11 cellular contexts compared by ENCODE assay signal in the genomic region with DNA sequence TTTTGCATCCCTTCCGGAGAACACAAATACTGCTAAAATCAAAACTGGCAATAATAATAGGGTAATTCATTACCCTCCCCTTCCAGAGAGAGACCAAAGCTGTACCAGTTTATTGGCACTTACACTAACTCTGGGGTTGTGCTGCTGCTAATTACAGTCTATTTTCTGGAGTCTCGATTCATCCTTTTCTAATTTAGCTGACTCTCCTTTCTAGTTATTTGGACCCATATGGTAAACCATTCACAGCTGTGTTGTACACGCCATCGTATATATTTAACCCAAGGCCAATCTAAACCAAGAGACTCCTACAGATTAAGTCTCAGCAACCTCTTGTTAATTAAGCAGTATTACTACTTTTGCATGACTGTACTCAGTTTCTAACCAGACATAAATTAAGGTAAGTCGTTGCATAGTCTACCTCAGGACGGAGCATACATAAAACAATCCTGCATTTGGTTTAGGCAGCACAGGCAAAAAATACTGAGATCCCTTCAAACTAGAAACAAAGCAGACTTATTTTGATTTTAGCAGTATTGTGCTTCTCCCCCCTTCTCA. TPM values are rescaled to one million over a fixed set of nuclear protein-coding genes. Genes with fewer than 3 reads are reported as not detected.
DNase-seq lines count a peak whose midpoint lies in the region; ATAC-seq, FAIRE-seq and TF ChIP-seq lines count a peak whose summit lies in the region.
"Had no signal": no experiment of that assay in that cellular context is flagged by ENCODE, and none has a peak within 500 bp of the region (broad histone marks: within the 10 kb centered on the region; RNA-seq: fewer than 3 reads in every experiment).

No MANE protein-coding gene starts in this region.

- H3K36me3 ChIP-seq in adipocyte (ENCODE audit: control insufficient read depth, insufficient read depth, low read length, severe bottlenecking) = peaks cover 72% of the 10 kb centered on the region
- peaks cover 8 to 28% of the 10 kb centered on the region in 2 donors for H3K36me3 ChIP-seq in lung (ENCODE audit: control insufficient read depth in 2 of 2, insufficient read depth in 2 of 2, low read length in 2 of 2)
- H3K36me3 ChIP-seq in thyroid gland = peaks cover 5 to 7% of the 10 kb centered on the region in 2 donors

- H3K27ac ChIP-seq in lung (ENCODE audit: low read depth in 1 of 2, low read length in 1 of 2) (peak overlapping the region; percentile 13 to 46), thyroid gland (peak overlapping the region; percentile 86 to 96 (median 89))

- H3K9ac ChIP-seq in adipocyte (ENCODE audit: low read length) = peak overlapping the region; percentile 82

- TF ChIP-seq CTCF in lung (IDR thresholded peaks at IDR 0.05; ENCODE audit: control extremely low read depth, extremely low read depth) (no peak), thyroid gland (IDR thresholded peaks at IDR 0.05) (no peak)

- H3K9me3 ChIP-seq in adipocyte (ENCODE audit: control insufficient read depth, low read length) (no peaks in the 10 kb centered on the region), lung (ENCODE audit: control insufficient read depth in 2 of 2, insufficient read depth in 1 of 2, low read length in 1 of 2) (no peaks in the 10 kb centered on the region), thyroid gland (no peaks in the 10 kb centered on the region)

- H3K4me1 ChIP-seq in adipocyte (ENCODE audit: control insufficient read depth, insufficient read depth, low read length) (peaks cover 95% of the 10 kb centered on the region), lung (ENCODE audit: control insufficient read depth in 2 of 2, insufficient read depth in 2 of 2, low read length in 2 of 2) (peaks cover 18 to 46% of the 10 kb centered on the region in 2 donors), thyroid gland (peaks cover 71 to 97% of the 10 kb centered on the region in 2 donors)

- no peaks in the 10 kb centered on the region for H3K27me3 ChIP-seq in adipocyte (replicated peaks; ENCODE audit: control insufficient read depth, insufficient read depth, low read length)
- no peaks in the 10 kb centered on the region for H3K27me3 ChIP-seq in lung (ENCODE audit: control insufficient read depth, insufficient read depth)
- no peaks in the 10 kb centered on the region for H3K27me3 ChIP-seq in thyroid gland

- FAIRE-seq in H54 (lab: Jason Lieb, UNC) = no peak
- FAIRE-seq: G401.6 had no signal

- WGBS in lung, 2 donors = 85 to 87% methylated on average over 6 of the region's 6 CpGs
- WGBS in thyroid gland, 2 donors = 71 to 74% methylated on average over 6 of the region's 6 CpGs

- ATAC-seq in lung (ENCODE audit: insufficient read depth, low FRiP score) = no peak
- no peak for ATAC-seq in HG03565 (IDR thresholded peaks at IDR 0.05; ENCODE audit: unreplicated experiment)
- ATAC-seq: stimulated activated memory B cell treated with anti-CD40 and anti-IgM and Interleukin-4, amounts not matched to agents 10 μg/mL and 1 μg/mL and 100 μg/mL, for 72 hours had no signal

- TF ChIP-seq POLR2A in thyroid gland (IDR thresholded peaks at IDR 0.05) (no peak), H54 (IDR thresholded peaks at IDR 0.05; ENCODE audit: low read depth, low read length) (no peak)

- DNase-seq in DMS 273 (lab: John Stamatoyannopoulos, UW; ENCODE audit: unreplicated experiment) (peak; percentile 30), DMS 273 treated with DMSO at 0.1 percent for 48 hours (lab: John Stamatoyannopoulos, UW) (no peak), adipocyte (ENCODE audit: low read depth) (no peak), lung (ENCODE audit: low spot score) (no peak), thyroid gland (no peak), NCI-H345 treated with DMSO at 0.1 percent for 48 hours (lab: John Stamatoyannopoulos, UW; ENCODE audit: unreplicated experiment) (no peak), H54 (ENCODE audit: insufficient read length, low spot score) (no peak)
- DNase-seq: 8988T had no signal

- H3K4me3 ChIP-seq in adipocyte (ENCODE audit: low read length) (peak overlapping the region; percentile 28), lung (no peak overlapping the region), thyroid gland (replicated peaks in 1 of 3) (no peak overlapping the region)

- intact Hi-C loops in thyroid gland (cut with DNase I) = no loop called here

RNA-seq across cellular contexts. Expression of a gene that starts 22.5 kb away (rescaled TPM):
- total RNA-seq in lung (1,000 to 10,000 TPM in 1 of 2 donors, 100 to 1,000 TPM in 1; 851 to 1,294 TPM), thyroid gland (100 to 1,000 TPM; 436 to 796 (median 612) TPM)
- polyA plus RNA-seq in lung = 1,000 to 10,000 TPM; 1,147 to 1,195 TPM
